9 cellular contexts compared by ENCODE assay signal in the genomic region with DNA sequence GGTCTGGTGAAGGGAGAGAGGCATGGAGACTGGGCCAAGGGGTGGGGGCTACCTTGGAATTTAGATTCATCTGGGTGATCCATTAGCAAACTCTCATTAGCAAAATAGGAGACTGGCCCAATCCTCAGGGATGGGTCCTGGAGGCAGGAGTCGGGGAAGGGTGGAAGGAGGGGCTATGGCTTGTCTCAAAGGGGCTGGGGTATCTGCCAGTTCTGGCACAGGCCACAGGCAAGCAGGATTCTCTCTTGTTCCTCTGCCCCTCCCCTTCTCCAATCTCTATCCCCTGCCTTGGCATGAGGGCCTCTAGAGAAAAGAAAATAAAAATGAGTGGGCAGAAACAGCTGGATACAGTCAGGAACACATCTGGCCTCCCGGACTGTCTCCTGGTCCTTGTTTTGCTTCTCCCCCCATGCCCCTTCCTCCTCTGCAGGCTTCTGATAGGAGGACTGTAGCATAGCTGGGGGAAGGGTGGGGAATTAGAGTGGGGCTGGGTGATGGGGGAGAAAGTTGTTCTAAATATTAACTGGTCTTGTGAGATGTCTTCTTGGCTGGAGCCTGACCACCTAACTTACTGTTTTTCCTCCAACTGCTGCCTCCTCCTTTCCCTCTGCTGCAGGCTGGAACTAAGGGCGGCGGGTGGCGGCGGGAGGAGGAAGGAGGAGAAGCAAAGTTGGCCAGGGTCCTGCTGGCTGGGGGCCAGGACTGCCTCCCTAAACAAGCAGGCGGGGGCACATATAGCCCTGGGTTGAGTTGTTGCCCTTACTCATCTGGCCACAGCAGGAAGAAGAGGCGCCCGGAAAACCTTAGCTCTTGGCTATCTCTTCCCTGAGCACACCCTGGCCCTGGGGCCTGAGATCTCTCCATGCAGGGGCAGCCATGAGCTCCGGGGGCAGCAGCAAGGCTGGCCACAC. TPM values are rescaled to one million over a fixed set of nuclear protein-coding genes. Genes with fewer than 3 reads are reported as not detected.
DNase-seq lines count a peak whose midpoint lies in the region; ATAC-seq and TF ChIP-seq lines count a peak whose summit lies in the region.
"Had no signal": no experiment of that assay in that cellular context is flagged by ENCODE, and none has a peak within 500 bp of the region (broad histone marks: within the 10 kb centered on the region; RNA-seq: fewer than 3 reads in every experiment).

No MANE protein-coding gene starts in this region.

- H3K27me3 ChIP-seq in right cardiac atrium (ENCODE audit: control insufficient read depth, insufficient read depth) = no peaks in the 10 kb centered on the region
- H3K27me3 ChIP-seq: SJSA1 had no signal

- H3K27ac ChIP-seq in right cardiac atrium (ENCODE audit: low read length) = peak overlapping the region; percentile 26
- H3K27ac ChIP-seq: SJSA1 had no signal

- H3K9me3 ChIP-seq in right cardiac atrium (ENCODE audit: control insufficient read depth, low read length) = no peaks in the 10 kb centered on the region
- H3K9me3 ChIP-seq: SJSA1 had no signal

- peak; percentile 52 for DNase-seq in HFFc6
- DNase-seq in WTC11 (ENCODE audit: low spot score) = no peak
- DNase-seq in right cardiac atrium = peak; percentile 84 to 95 (median 94)
- DNase-seq in stimulated activated CD4-positive, alpha-beta T cell treated with anti-CD3 and anti-CD28 coated beads, Interleukin-4, amount 100 ng/mL, for 1 hour = no peak
- DNase-seq in stimulated activated CD4-positive, alpha-beta T cell treated with anti-CD3 and anti-CD28 coated beads, Interleukin-15, amount 100 ng/mL, for 24 hours = no peak

- TF ChIP-seq CTCF in HFFc6 (IDR thresholded peaks at IDR 0.05) = no peak
- TF ChIP-seq CTCF in WTC11 (IDR thresholded peaks at IDR 0.05) = no peak

- POLR2A ChIA-PET in WTC11 (lab: Charles Lee) = no interaction called here

- H3K27me3 Mint-ChIP-seq in HFFc6 (ENCODE audit: insufficient read depth) = no peaks in the 10 kb centered on the region; the same call in 1 of the 2 replicates
- H3K27me3 Mint-ChIP-seq in WTC11 (ENCODE audit: low read depth) = no peaks in the 10 kb centered on the region
- H3K27me3 Mint-ChIP-seq in stimulated activated memory B cell treated with anti-CD40 and anti-IgM and Interleukin-4, amounts not matched to agents 10 μg/mL and 1 μg/mL and 100 μg/mL, for 72 hours = no peaks in the 10 kb centered on the region

- H3K4me1 Mint-ChIP-seq in HFFc6 (ENCODE audit: low read depth) (peaks cover 24% of the 10 kb centered on the region), WTC11 (peaks cover 9% of the 10 kb centered on the region)
- H3K4me1 Mint-ChIP-seq in stimulated activated memory B cell treated with anti-CD40 and anti-IgM and Interleukin-4, amounts not matched to agents 10 μg/mL and 1 μg/mL and 100 μg/mL, for 72 hours = peaks cover 11% of the 10 kb centered on the region

- ATAC-seq in WTC11 (peak; percentile 50), right cardiac atrium (peak; percentile 87 to 95), HG03045 (IDR thresholded peaks at IDR 0.05; ENCODE audit: unreplicated experiment) (no peak), HG03460 (IDR thresholded peaks at IDR 0.05; ENCODE audit: unreplicated experiment) (no peak)
- no peak for ATAC-seq in stimulated activated memory B cell treated with anti-CD40 and anti-IgM and Interleukin-4, amounts not matched to agents 10 μg/mL and 1 μg/mL and 100 μg/mL, for 72 hours

- intact Hi-C loops in right cardiac atrium (cut with DNase I) = no loop called here

- WGBS in right cardiac atrium = 9% methylated on average over 9 of the region's 10 CpGs

- no peaks in the 10 kb centered on the region for H3K36me3 Mint-ChIP-seq in HFFc6 (ENCODE audit: low read depth)
- no peaks in the 10 kb centered on the region for H3K36me3 Mint-ChIP-seq in WTC11
- H3K36me3 Mint-ChIP-seq in stimulated activated memory B cell treated with anti-CD40 and anti-IgM and Interleukin-4, amounts not matched to agents 10 μg/mL and 1 μg/mL and 100 μg/mL, for 72 hours = no peaks in the 10 kb centered on the region

- no peaks in the 10 kb centered on the region for H3K4me1 ChIP-seq in right cardiac atrium (ENCODE audit: control insufficient read depth, insufficient read depth, low read length)

- no peak overlapping the region for H3K4me3 ChIP-seq in right cardiac atrium (ENCODE audit: low read length)
- H3K4me3 ChIP-seq: SJSA1 had no signal

- H3K9me3 Mint-ChIP-seq in HFFc6 = no peaks in the 10 kb centered on the region
- no peaks in the 10 kb centered on the region for H3K9me3 Mint-ChIP-seq in WTC11
- H3K9me3 Mint-ChIP-seq in stimulated activated memory B cell treated with anti-CD40 and anti-IgM and Interleukin-4, amounts not matched to agents 10 μg/mL and 1 μg/mL and 100 μg/mL, for 72 hours = no peaks in the 10 kb centered on the region

- H3K4me3 Mint-ChIP-seq in HFFc6 (peak overlapping the region; percentile 45; the same call in 1 of the 2 replicates), WTC11 (no peak overlapping the region)
- H3K4me3 Mint-ChIP-seq in stimulated activated memory B cell treated with anti-CD40 and anti-IgM and Interleukin-4, amounts not matched to agents 10 μg/mL and 1 μg/mL and 100 μg/mL, for 72 hours = no peak overlapping the region

- H3K27ac Mint-ChIP-seq in HFFc6 (no peak overlapping the region), WTC11 (no peak overlapping the region; the same call in 1 of the 2 replicates)
- peak overlapping the region; percentile 35 for H3K27ac Mint-ChIP-seq in stimulated activated memory B cell treated with anti-CD40 and anti-IgM and Interleukin-4, amounts not matched to agents 10 μg/mL and 1 μg/mL and 100 μg/mL, for 72 hours

- CTCF ChIA-PET in WTC11 (lab: Charles Lee) = no interaction called here

TF ChIP-seq in WTC11, 78 proteins besides CTCF, POLR2A, EP300 and RAD21 (continues in another document):
- TF ChIP-seq, protein P1, sequence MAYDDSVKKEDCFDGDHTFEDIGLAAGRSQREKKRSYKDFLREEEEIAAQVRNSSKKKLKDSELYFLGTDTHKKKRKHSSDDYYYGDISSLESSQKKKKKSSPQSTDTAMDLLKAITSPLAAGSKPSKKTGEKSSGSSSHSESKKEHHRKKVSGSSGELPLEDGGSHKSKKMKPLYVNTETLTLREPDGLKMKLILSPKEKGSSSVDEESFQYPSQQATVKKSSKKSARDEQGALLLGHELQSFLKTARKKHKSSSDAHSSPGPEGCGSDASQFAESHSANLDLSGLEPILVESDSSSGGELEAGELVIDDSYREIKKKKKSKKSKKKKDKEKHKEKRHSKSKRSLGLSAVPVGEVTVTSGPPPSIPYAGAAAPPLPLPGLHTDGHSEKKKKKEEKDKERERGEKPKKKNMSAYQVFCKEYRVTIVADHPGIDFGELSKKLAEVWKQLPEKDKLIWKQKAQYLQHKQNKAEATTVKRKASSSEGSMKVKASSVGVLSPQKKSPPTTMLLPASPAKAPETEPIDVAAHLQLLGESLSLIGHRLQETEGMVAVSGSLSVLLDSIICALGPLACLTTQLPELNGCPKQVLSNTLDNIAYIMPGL (CRISPR knock-in tag; IDR thresholded peaks at IDR 0.05) = no peak
- TF ChIP-seq E2F5 (CRISPR knock-in tag; IDR thresholded peaks at IDR 0.05) (no peak), ZNF138 (CRISPR knock-in tag; conservative IDR thresholded peaks at IDR 0.05) (no peak), ATF1 (CRISPR knock-in tag; IDR thresholded peaks at IDR 0.05) (no peak), HMGA2 (CRISPR knock-in tag; IDR thresholded peaks at IDR 0.05) (no peak), RELA (CRISPR knock-in tag; IDR thresholded peaks at IDR 0.05; ENCODE audit: borderline replicate concordance) (no peak), E2F4 (CRISPR knock-in tag; IDR thresholded peaks at IDR 0.05; ENCODE audit: borderline replicate concordance, low read depth) (no peak), NR2C2 (CRISPR knock-in tag; IDR thresholded peaks at IDR 0.05) (no peak), KAT7 (CRISPR knock-in tag; IDR thresholded peaks at IDR 0.05; ENCODE audit: borderline replicate concordance) (no peak), PRRX2 (CRISPR knock-in tag; IDR thresholded peaks at IDR 0.05) (no peak)
- TF ChIP-seq, protein P2, sequence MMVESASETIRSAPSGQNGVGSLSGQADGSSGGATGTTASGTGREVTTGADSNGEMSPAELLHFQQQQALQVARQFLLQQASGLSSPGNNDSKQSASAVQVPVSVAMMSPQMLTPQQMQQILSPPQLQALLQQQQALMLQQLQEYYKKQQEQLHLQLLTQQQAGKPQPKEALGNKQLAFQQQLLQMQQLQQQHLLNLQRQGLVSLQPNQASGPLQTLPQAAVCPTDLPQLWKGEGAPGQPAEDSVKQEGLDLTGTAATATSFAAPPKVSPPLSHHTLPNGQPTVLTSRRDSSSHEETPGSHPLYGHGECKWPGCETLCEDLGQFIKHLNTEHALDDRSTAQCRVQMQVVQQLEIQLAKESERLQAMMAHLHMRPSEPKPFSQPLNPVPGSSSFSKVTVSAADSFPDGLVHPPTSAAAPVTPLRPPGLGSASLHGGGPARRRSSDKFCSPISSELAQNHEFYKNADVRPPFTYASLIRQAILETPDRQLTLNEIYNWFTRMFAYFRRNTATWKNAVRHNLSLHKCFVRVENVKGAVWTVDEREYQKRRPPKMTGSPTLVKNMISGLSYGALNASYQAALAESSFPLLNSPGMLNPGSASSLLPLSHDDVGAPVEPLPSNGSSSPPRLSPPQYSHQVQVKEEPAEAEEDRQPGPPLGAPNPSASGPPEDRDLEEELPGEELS (CRISPR knock-in tag; IDR thresholded peaks at IDR 0.05) = no peak

RNA-seq across cellular contexts. Expression of gene LAS1L, which starts 53.3 kb away (rescaled TPM):
- 10 to 100 TPM; 29.2 to 33.0 (median 31.9) TPM for total RNA-seq in HFFc6 (2021; fragmentation: NEBNext Ultra II Directional; extraction: Animal tissue kit (Norgen Biotek cat#: 25700))
- total RNA-seq in WTC11 (2021) (61.4 to 65.1 TPM (median 64.9 TPM) in 3 replicates), right cardiac atrium (10 to 100 TPM; 15.4 to 20.4 (median 17.2) TPM)
- polyA plus RNA-seq in right cardiac atrium = 13.1 TPM

Comparison
In these comparisons a context has a peak if more than half of its experiments do, and no peak if none do; other contexts are left out.
1. DNase-seq: peak in HFFc6 (single experiment) and right cardiac atrium (3 of 3); none in WTC11 (single experiment), stimulated activated CD4-positive, alpha-beta T cell treated with anti-CD3 and anti-CD28 coated beads, Interleukin-4, amount 100 ng/mL, for 1 hour (single experiment) and stimulated activated CD4-positive, alpha-beta T cell treated with anti-CD3 and anti-CD28 coated beads, Interleukin-15, amount 100 ng/mL, for 24 hours (single experiment).
2. ATAC-seq: peak in WTC11 (single experiment) and right cardiac atrium (2 of 2); none in stimulated activated memory B cell treated with anti-CD40 and anti-IgM and Interleukin-4, amounts not matched to agents 10 μg/mL and 1 μg/mL and 100 μg/mL, for 72 hours (single experiment), HG03045 (single experiment) and HG03460 (single experiment).